In the genomic region with DNA sequence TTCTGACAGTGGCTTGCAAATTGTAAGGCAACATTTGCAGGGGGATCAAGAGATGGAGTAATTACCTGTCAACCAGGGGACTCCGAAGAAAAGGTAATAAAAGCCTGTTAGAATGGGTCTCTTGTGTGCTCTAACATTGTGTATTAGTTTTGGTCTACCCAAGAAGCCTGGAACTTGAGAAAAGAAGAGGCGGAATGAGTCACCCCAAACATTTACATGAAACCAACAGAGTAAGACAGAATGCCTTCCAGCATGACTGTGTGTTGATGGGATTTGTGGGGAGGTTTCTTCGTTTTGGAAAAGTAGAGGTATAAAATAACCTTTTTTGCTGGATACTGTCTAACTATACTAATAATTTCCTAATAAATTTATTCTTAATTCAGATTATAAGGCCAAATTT, we compare ENCODE assay signal across 15 cellular contexts. TPM values are rescaled to one million over a fixed set of nuclear protein-coding genes. Genes with fewer than 3 reads are reported as not detected.
DNase-seq lines count a peak whose midpoint lies in the region; ATAC-seq, FAIRE-seq and TF ChIP-seq lines count a peak whose summit lies in the region.
"Had no signal": no experiment of that assay in that cellular context is flagged by ENCODE, and none has a peak within 500 bp of the region (broad histone marks: within the 10 kb centered on the region; RNA-seq: fewer than 3 reads in every experiment).

No MANE protein-coding gene starts in this region.

- peak overlapping the region; percentile 15 for H3K4me2 ChIP-seq in GM23248 (ENCODE audit: unreplicated experiment)
- H3K4me2 ChIP-seq in astrocyte (ENCODE audit: low read length) = no peak overlapping the region
- H3K4me2 ChIP-seq in hepatocyte = no peak overlapping the region
- H3K4me2 ChIP-seq: SK-N-SH had no signal

- H3K27me3 Mint-ChIP-seq in astrocyte (ENCODE audit: low read depth, unreplicated experiment) = no peaks in the 10 kb centered on the region
- no peaks in the 10 kb centered on the region for H3K27me3 Mint-ChIP-seq in CD8-positive, alpha-beta T cell (ENCODE audit: low read depth)

- H3K4me1 ChIP-seq in GM23248 (ENCODE audit: insufficient read depth) (peaks cover 12% of the 10 kb centered on the region), astrocyte (ENCODE audit: insufficient read depth, low read length) (peaks cover 7% of the 10 kb centered on the region), tibial nerve (no peaks in the 10 kb centered on the region), hepatocyte (ENCODE audit: insufficient read depth) (no peaks in the 10 kb centered on the region)
- H3K4me1 ChIP-seq in CD8-positive, alpha-beta T cell (ENCODE audit: insufficient read depth, low read length) = no peaks in the 10 kb centered on the region
- H3K4me1 ChIP-seq: vagina had no signal

- no peak overlapping the region for H3K4me3 ChIP-seq in GM23248
- H3K4me3 ChIP-seq in astrocyte (ENCODE audit: insufficient read depth, low read depth, low read length) = no peak overlapping the region
- H3K4me3 ChIP-seq in kidney epithelial cell (ENCODE audit: low read depth, low read length) = no peak overlapping the region
- no peak overlapping the region for H3K4me3 ChIP-seq in tibial nerve
- no peak overlapping the region for H3K4me3 ChIP-seq in hepatocyte
- H3K4me3 ChIP-seq in CD8-positive, alpha-beta T cell (ENCODE audit: low read depth, low read length) = no peak overlapping the region
- H3K4me3 ChIP-seq: vagina had no signal

- H3K9me3 ChIP-seq in GM23248 (ENCODE audit: low read depth) = no peaks in the 10 kb centered on the region
- H3K9me3 ChIP-seq in astrocyte (ENCODE audit: insufficient read depth, low read depth, low read length) = no peaks in the 10 kb centered on the region
- no peaks in the 10 kb centered on the region for H3K9me3 ChIP-seq in tibial nerve
- H3K9me3 ChIP-seq in hepatocyte (ENCODE audit: low read depth) = no peaks in the 10 kb centered on the region
- no peaks in the 10 kb centered on the region for H3K9me3 ChIP-seq in CD8-positive, alpha-beta T cell (ENCODE audit: low read length)
- H3K9me3 ChIP-seq: SK-N-SH, vagina had no signal

- H3K79me2 ChIP-seq in GM23248 (ENCODE audit: insufficient read depth) = no peaks in the 10 kb centered on the region
- no peaks in the 10 kb centered on the region for H3K79me2 ChIP-seq in astrocyte (ENCODE audit: insufficient read depth, low read length)
- no peaks in the 10 kb centered on the region for H3K79me2 ChIP-seq in hepatocyte

- 47 to 50% methylated on average over 3 of the region's 3 CpGs for WGBS in GM23248 (ENCODE audit: low coverage in 1 of 2, low lambda C conversion rate in 2 of 2, missing lambda C conversion rate in 2 of 2), 2 experiments
- 77 to 80% methylated on average over 3 of the region's 3 CpGs for WGBS in tibial nerve, 2 donors
- 70% methylated on average over 3 of the region's 3 CpGs for WGBS in hepatocyte (ENCODE audit: low lambda C conversion rate, missing lambda C conversion rate)

- no peak overlapping the region for H3K27ac Mint-ChIP-seq in astrocyte (ENCODE audit: unreplicated experiment)
- no peak overlapping the region for H3K27ac Mint-ChIP-seq in CD8-positive, alpha-beta T cell

- ATAC-seq in CD8-positive, alpha-beta T cell = no peak
- ATAC-seq: left cardiac atrium had no signal

- peak; percentile 23 for FAIRE-seq in astrocyte (lab: Jason Lieb, UNC)
- FAIRE-seq: HTR-8/SVneo had no signal

- TF ChIP-seq EP300 in tibial nerve (IDR thresholded peaks at IDR 0.05) = no peak

- DNase-seq in Daoy (ENCODE audit: low read depth) (peak; percentile 13), GM23248 (peak; percentile 81), astrocyte (ENCODE audit: low read depth) (peak; percentile 82), kidney epithelial cell (ENCODE audit: low read depth) (peak; percentile 39), tibial nerve (ENCODE audit: low spot score in 2 of 2) (no peak), hepatocyte (ENCODE audit: low spot score) (no peak), SIG-M5 (lab: John Stamatoyannopoulos, UW) (no peak)
- DNase-seq in CD8-positive, alpha-beta T cell = no peak
- DNase-seq: left cardiac atrium; NCI-H2227 treated with DMSO at 0.1 percent for 48 hours; SK-N-SH; stimulated activated CD4-positive, alpha-beta T cell treated with anti-CD3 and anti-CD28 coated beads, Interleukin-4, amount 100 ng/mL, for 1 hour had no signal

- CTCF ChIA-PET in CD8-positive, alpha-beta T cell (lab: Charles Lee) = no interaction called here

- in situ Hi-C loops in GM23248 (cut with MboI) = no loop called here

- TF ChIP-seq CTCF in astrocyte (IDR thresholded peaks at IDR 0.05; ENCODE audit: insufficient read depth, low read depth, low read length) = no peak
- no peak for TF ChIP-seq CTCF in kidney epithelial cell (IDR thresholded peaks at IDR 0.05; ENCODE audit: insufficient read depth, low read length, poor library complexity, severe bottlenecking)
- no peak for TF ChIP-seq CTCF in tibial nerve (IDR thresholded peaks at IDR 0.05)
- TF ChIP-seq CTCF in hepatocyte (IDR thresholded peaks at IDR 0.05; ENCODE audit: poor library complexity) = no peak
- TF ChIP-seq CTCF in CD8-positive, alpha-beta T cell (IDR thresholded peaks at IDR 0.05) = no peak

- H3K4me3 Mint-ChIP-seq in astrocyte (ENCODE audit: unreplicated experiment) = no peak overlapping the region
- no peak overlapping the region for H3K4me3 Mint-ChIP-seq in CD8-positive, alpha-beta T cell

- POLR2A ChIA-PET in CD8-positive, alpha-beta T cell (lab: Charles Lee) = no interaction called here

- peak overlapping the region; percentile 45 for H3K27ac ChIP-seq in GM23248
- H3K27ac ChIP-seq in astrocyte (ENCODE audit: low read depth, low read length) = no peak overlapping the region
- no peak overlapping the region for H3K27ac ChIP-seq in tibial nerve
- H3K27ac ChIP-seq in hepatocyte = no peak overlapping the region
- no peak overlapping the region for H3K27ac ChIP-seq in CD8-positive, alpha-beta T cell (ENCODE audit: low read depth, low read length)
- H3K27ac ChIP-seq: C4-2B, vagina had no signal

- H3K36me3 ChIP-seq in GM23248 (ENCODE audit: low read depth) (no peaks in the 10 kb centered on the region), astrocyte (ENCODE audit: insufficient read depth, low read length) (no peaks in the 10 kb centered on the region), kidney epithelial cell (ENCODE audit: control insufficient read depth, insufficient read depth, low read length) (no peaks in the 10 kb centered on the region), tibial nerve (peaks cover 0 to 57% (median 3%) of the 10 kb centered on the region in 3 donors), hepatocyte (replicated peaks; ENCODE audit: insufficient read depth, low read depth) (no peaks in the 10 kb centered on the region)
- no peaks in the 10 kb centered on the region for H3K36me3 ChIP-seq in CD8-positive, alpha-beta T cell (ENCODE audit: insufficient read depth, low read length)

- peaks cover 3% of the 10 kb centered on the region for H3K9me3 Mint-ChIP-seq in astrocyte (ENCODE audit: unreplicated experiment)
- H3K9me3 Mint-ChIP-seq in CD8-positive, alpha-beta T cell = no peaks in the 10 kb centered on the region

- intact Hi-C loops in CD8-positive, alpha-beta T cell (cut with DNase I, micrococcal nuclease) = no loop called here

- H4K20me1 ChIP-seq in GM23248 (ENCODE audit: insufficient read depth) = no peaks in the 10 kb centered on the region
- H4K20me1 ChIP-seq in astrocyte (ENCODE audit: insufficient read depth, low read length) = no peaks in the 10 kb centered on the region
- H4K20me1 ChIP-seq in hepatocyte (ENCODE audit: insufficient read depth, poor library complexity, severe bottlenecking) = no peaks in the 10 kb centered on the region

- H2AFZ ChIP-seq in GM23248 (no peak overlapping the region), astrocyte (ENCODE audit: low read depth, low read length) (no peak overlapping the region), hepatocyte (no peak overlapping the region)

- no peaks in the 10 kb centered on the region for H3K9me2 ChIP-seq in GM23248 (ENCODE audit: insufficient read depth)
- H3K9me2 ChIP-seq in hepatocyte (replicated peaks; ENCODE audit: insufficient read depth) = no peaks in the 10 kb centered on the region
- H3K9me2 ChIP-seq: SK-N-SH had no signal

- no peak for TF ChIP-seq POLR2A in tibial nerve (IDR thresholded peaks at IDR 0.05)

- peaks cover 18% of the 10 kb centered on the region for H3K4me1 Mint-ChIP-seq in astrocyte (ENCODE audit: low read depth, unreplicated experiment)
- no peaks in the 10 kb centered on the region for H3K4me1 Mint-ChIP-seq in CD8-positive, alpha-beta T cell (ENCODE audit: low read depth)

- H3K9ac ChIP-seq in GM23248 = no peak overlapping the region
- H3K9ac ChIP-seq in astrocyte (ENCODE audit: low read length) = no peak overlapping the region
- H3K9ac ChIP-seq: SK-N-SH had no signal

- H3K27me3 ChIP-seq in GM23248 (replicated peaks; ENCODE audit: insufficient read depth) = no peaks in the 10 kb centered on the region
- H3K27me3 ChIP-seq in astrocyte (ENCODE audit: insufficient read depth, low read length) = no peaks in the 10 kb centered on the region
- no peaks in the 10 kb centered on the region for H3K27me3 ChIP-seq in kidney epithelial cell (ENCODE audit: control insufficient read depth, insufficient read depth, low read length)
- H3K27me3 ChIP-seq in tibial nerve = no peaks in the 10 kb centered on the region
- H3K27me3 ChIP-seq in hepatocyte = no peaks in the 10 kb centered on the region
- no peaks in the 10 kb centered on the region for H3K27me3 ChIP-seq in CD8-positive, alpha-beta T cell (ENCODE audit: insufficient read depth, low read length)
- H3K27me3 ChIP-seq: vagina had no signal

- no peaks in the 10 kb centered on the region for H3K36me3 Mint-ChIP-seq in astrocyte (ENCODE audit: low read depth, unreplicated experiment)
- no peaks in the 10 kb centered on the region for H3K36me3 Mint-ChIP-seq in CD8-positive, alpha-beta T cell

- no peaks in the 10 kb centered on the region for H3F3A ChIP-seq in GM23248 (ENCODE audit: insufficient read depth)

RNA-seq across cellular contexts. Expression of a gene that starts 36.7 kb away (rescaled TPM):
- total RNA-seq in Daoy (2014; rRNA removed; shearing (Covaris generic)) = not detected in 2 replicates
- total RNA-seq in GM23248 (2014; rRNA removed; shearing (Covaris generic)) = not detected in 2 replicates
- polyA plus RNA-seq in GM23248 (2016; fragmentation: Nextera tagmentation; extraction: Ambion mirVana) (not detected in 2 replicates), hepatocyte (not detected in 2 replicates)
- total RNA-seq in astrocyte (not detected in 2 replicates), kidney epithelial cell (0.14 TPM in 1 of 2 replicates, not detected in the other), tibial nerve (under 1 TPM in 1 of 4 donors, not detected in 3; 0.42 TPM), hepatocyte (not detected in 2 replicates)
- total RNA-seq in CD8-positive, alpha-beta T cell = not detected
- total RNA-seq: left cardiac atrium, vagina had no signal

RNA-seq across cellular contexts. Expression of a gene that starts 36.9 kb away (rescaled TPM):
- total RNA-seq in Daoy (2014; rRNA removed; shearing (Covaris generic)) = 7.8 and 19.4 TPM in 2 replicates
- total RNA-seq in GM23248 (2014; rRNA removed; shearing (Covaris generic)) = 3.7 and 10.0 TPM in 2 replicates
- 4.0 and 5.3 TPM in 2 replicates for polyA plus RNA-seq in GM23248 (2016; fragmentation: Nextera tagmentation; extraction: Ambion mirVana)
- total RNA-seq in astrocyte = 3.4 and 6.4 TPM in 2 replicates
- 6.3 and 7.5 TPM in 2 replicates for total RNA-seq in kidney epithelial cell
- total RNA-seq in tibial nerve = 1 to 10 TPM in 2 of 4 donors, under 1 TPM in 2; 0.39 to 5.4 (median 2.1) TPM
- 2.4 and 2.8 TPM in 2 replicates for total RNA-seq in hepatocyte
- 1.4 and 2.9 TPM in 2 replicates for polyA plus RNA-seq in hepatocyte
- total RNA-seq in CD8-positive, alpha-beta T cell = 1 to 10 TPM; 2.6 to 3.6 TPM

Comparison
In these comparisons a context has a peak if more than half of its experiments do, and no peak if none do; other contexts are left out.
1. DNase-seq: peak in Daoy (single experiment), GM23248 (single experiment), astrocyte (single experiment) and kidney epithelial cell (single experiment); none in tibial nerve (0 of 2), hepatocyte (single experiment), CD8-positive, alpha-beta T cell (0 of 7) and SIG-M5 (single experiment).